In genomic region chr4:6914448-6914847, GRCh38 we compare ENCODE assay signal across 20 cellular contexts. TPM values are rescaled to one million over a fixed set of nuclear protein-coding genes. Genes with fewer than 3 reads are reported as not detected.
DNase-seq lines count a peak whose midpoint lies in the region; ATAC-seq and TF ChIP-seq lines count a peak whose summit lies in the region.
"Had no signal": no experiment of that assay in that cellular context is flagged by ENCODE, and none has a peak within 500 bp of the region (broad histone marks: within the 10 kb centered on the region; RNA-seq: fewer than 3 reads in every experiment).

No MANE protein-coding gene starts in this region.

- H3K36me3 ChIP-seq in suprapubic skin (no peaks in the 10 kb centered on the region), PC-3 (ENCODE audit: low read depth, low read length) (no peaks in the 10 kb centered on the region)
- H3K36me3 ChIP-seq: adrenal gland, right lobe of liver had no signal

- no peak overlapping the region for H3K4me2 ChIP-seq in PC-3 (ENCODE audit: low read length)

- H3K27ac ChIP-seq in suprapubic skin (peak overlapping the region; percentile 80), PC-3 (ENCODE audit: low read length) (no peak overlapping the region)
- H3K27ac ChIP-seq: C4-2B, right lobe of liver had no signal

- BruUV-seq in PC-3 (replicated peaks; lab: Mats Ljungman, UMichigan), result no TSS peak

- CTCF ChIA-PET in activated naive CD4-positive, alpha-beta T cell treated with anti-CD3 and anti-CD28 coated beads, Interleukin-2, amount 10 ng/mL, durations not matched to agents 7 days and 5 days (lab: Charles Lee), result interaction anchor here (1.0 kb wide), 1 partner anchor 22 kb away, joined by 3 read pairs; no protein-coding TSS in a partner anchor
- CTCF ChIA-PET in activated B cell treated with CpG ODN at 0.5 μM for 24 hours (lab: Charles Lee) (no interaction called here), PC-3 (lab: Charles Lee) (no interaction called here)

- TF ChIP-seq POLR2A in suprapubic skin (IDR thresholded peaks at IDR 0.05), result no peak

- ATAC-seq in activated B cell treated with CpG ODN at 0.5 μM for 24 hours (ENCODE audit: low read depth), result no peak
- no peak for ATAC-seq in PC-3
- ATAC-seq: left colon, right lobe of liver had no signal

- H3F3A ChIP-seq in PC-3 (ENCODE audit: low read length, unreplicated experiment), result no peaks in the 10 kb centered on the region

- whole genome bisulfite sequencing in suprapubic skin, result 93% methylated on average over 9 of the region's 9 CpGs

- no peaks in the 10 kb centered on the region for H3K9me3 ChIP-seq in suprapubic skin
- H3K9me3 ChIP-seq in PC-3 (ENCODE audit: low read length), result no peaks in the 10 kb centered on the region
- H3K9me3 ChIP-seq: adrenal gland, right lobe of liver had no signal

- POLR2A ChIA-PET in activated B cell treated with CpG ODN at 0.5 μM for 24 hours (lab: Charles Lee) (no interaction called here), PC-3 (lab: Charles Lee; ENCODE audit: unreplicated experiment) (no interaction called here)

- H3K4me3 Mint-ChIP-seq in activated naive CD4-positive, alpha-beta T cell treated with anti-CD3 and anti-CD28 coated beads, Interleukin-2, amount 10 ng/mL, durations not matched to agents 7 days and 5 days, result no peak overlapping the region
- H3K4me3 Mint-ChIP-seq in activated B cell treated with CpG ODN at 0.5 μM for 24 hours, result no peak overlapping the region

- H3K9ac ChIP-seq in PC-3 (ENCODE audit: low read length), result no peak overlapping the region

- peak overlapping the region; percentile 70 for H3K27ac Mint-ChIP-seq in activated naive CD4-positive, alpha-beta T cell treated with anti-CD3 and anti-CD28 coated beads, Interleukin-2, amount 10 ng/mL, durations not matched to agents 7 days and 5 days
- peak overlapping the region; percentile 35 for H3K27ac Mint-ChIP-seq in activated B cell treated with CpG ODN at 0.5 μM for 24 hours

- TF ChIP-seq EP300 in suprapubic skin (IDR thresholded peaks at IDR 0.05), result no peak

- peaks cover 5% of the 10 kb centered on the region for H3K27me3 Mint-ChIP-seq in activated naive CD4-positive, alpha-beta T cell treated with anti-CD3 and anti-CD28 coated beads, Interleukin-2, amount 10 ng/mL, durations not matched to agents 7 days and 5 days
- H3K27me3 Mint-ChIP-seq in activated B cell treated with CpG ODN at 0.5 μM for 24 hours, result no peaks in the 10 kb centered on the region

- H3K4me3 ChIP-seq in suprapubic skin, result no peak overlapping the region
- H3K4me3 ChIP-seq in PC-3 (ENCODE audit: low read length), result no peak overlapping the region
- H3K4me3 ChIP-seq: adrenal gland, right lobe of liver had no signal

- H3K9me3 Mint-ChIP-seq in activated naive CD4-positive, alpha-beta T cell treated with anti-CD3 and anti-CD28 coated beads, Interleukin-2, amount 10 ng/mL, durations not matched to agents 7 days and 5 days, result no peaks in the 10 kb centered on the region
- H3K9me3 Mint-ChIP-seq in activated B cell treated with CpG ODN at 0.5 μM for 24 hours, result no peaks in the 10 kb centered on the region

- H3K27me3 ChIP-seq in suprapubic skin, result no peaks in the 10 kb centered on the region
- H3K27me3 ChIP-seq in PC-3 (ENCODE audit: low read length), result no peaks in the 10 kb centered on the region
- H3K27me3 ChIP-seq: adrenal gland, right lobe of liver had no signal

- no peak for TF ChIP-seq CTCF in activated B cell treated with CpG ODN at 0.5 μM for 24 hours (IDR thresholded peaks at IDR 0.05)
- TF ChIP-seq CTCF in suprapubic skin (IDR thresholded peaks at IDR 0.05), result no peak
- TF ChIP-seq CTCF in PC-3 (conservative IDR thresholded peaks at IDR 0.05; ENCODE audit: low read depth, low read length), result no peak

- H2AFZ ChIP-seq in PC-3 (ENCODE audit: low read length), result no peak overlapping the region

- H3K9me2 ChIP-seq in PC-3 (replicated peaks; ENCODE audit: low read length), result no peaks in the 10 kb centered on the region

- DNase-seq in activated naive CD4-positive, alpha-beta T cell treated with anti-CD3 and anti-CD28 coated beads, Interleukin-2, amount 10 ng/mL, durations not matched to agents 7 days and 5 days, result no peak
- no peak for DNase-seq in activated naive CD4-positive, alpha-beta T cell (lab: John Stamatoyannopoulos, UW)
- DNase-seq in activated B cell treated with CpG ODN at 0.5 μM for 24 hours (no peak), kidney tubule cell (ENCODE audit: low spot score) (peak; percentile 54), suprapubic skin (ENCODE audit: low spot score in 2 of 2) (no peak), PC-3 (no peak), cerebellar nuclear complex (lab: John Stamatoyannopoulos, UW) (no peak), MV-4-11 (lab: John Stamatoyannopoulos, UW) (no peak)
- DNase-seq: ACHN, adrenal gland, DMS 273 treated with DMSO at 0.1 percent for 48 hours, GDM1, H7, IMR-90, left colon, mesendoderm, NCI-H2081 treated with DMSO at 0.1 percent for 48 hours, NCI-H524 treated with DMSO at 0.1 percent for 48 hours, right lobe of liver had no signal

- intact Hi-C loops in activated B cell treated with CpG ODN at 0.5 μM for 24 hours (cut with micrococcal nuclease), result no loop called here
- intact Hi-C loops in PC-3 (cut with micrococcal nuclease), result no loop called here

- peaks cover 35% of the 10 kb centered on the region for H3K79me2 ChIP-seq in PC-3 (ENCODE audit: low read length)

- peaks cover 43% of the 10 kb centered on the region for H3K4me1 ChIP-seq in suprapubic skin
- peaks cover 8% of the 10 kb centered on the region for H3K4me1 ChIP-seq in PC-3 (ENCODE audit: insufficient read depth, low read length)

- peaks cover 74% of the 10 kb centered on the region for H3K4me1 Mint-ChIP-seq in activated naive CD4-positive, alpha-beta T cell treated with anti-CD3 and anti-CD28 coated beads, Interleukin-2, amount 10 ng/mL, durations not matched to agents 7 days and 5 days
- peaks cover 64% of the 10 kb centered on the region for H3K4me1 Mint-ChIP-seq in activated B cell treated with CpG ODN at 0.5 μM for 24 hours

- H4K20me1 ChIP-seq in PC-3 (ENCODE audit: low read length), result no peaks in the 10 kb centered on the region

- peaks cover 8% of the 10 kb centered on the region for H3K36me3 Mint-ChIP-seq in activated naive CD4-positive, alpha-beta T cell treated with anti-CD3 and anti-CD28 coated beads, Interleukin-2, amount 10 ng/mL, durations not matched to agents 7 days and 5 days
- no peaks in the 10 kb centered on the region for H3K36me3 Mint-ChIP-seq in activated B cell treated with CpG ODN at 0.5 μM for 24 hours (ENCODE audit: low read depth)

RNA-seq across cellular contexts. Expression of gene TBC1D14, which starts 4.8 kb away (rescaled TPM):
- total RNA-seq in activated B cell treated with CpG ODN at 0.5 μM for 24 hours (35.1 and 35.2 TPM in 2 replicates), suprapubic skin (100 to 1,000 TPM in 2 of 4 donors, 10 to 100 TPM in 2; 55.0 to 111 (median 97.9) TPM), PC-3 (2014; rRNA removed) (33.0 and 33.3 TPM in 2 replicates)
